In genomic region chr21:14273736-14274538, GRCh38 we compare ENCODE assay signal across 8 cellular contexts. TPM values are rescaled to one million over a fixed set of nuclear protein-coding genes. Genes with fewer than 3 reads are reported as not detected.
DNase-seq lines count a peak whose midpoint lies in the region; ATAC-seq and TF ChIP-seq lines count a peak whose summit lies in the region.

No MANE protein-coding gene starts in this region.

- H3K4me3 ChIP-seq in RWPE2 (ENCODE audit: severe bottlenecking): no peak overlapping the region
- peak overlapping the region in 7 of 10 donors; percentile 18 to 41 (median 26) for H3K4me3 ChIP-seq in heart right ventricle
- H3K4me3 ChIP-seq in prostate gland: peak overlapping the region in 1 of 2 donors; percentile 9

- TF ChIP-seq CTCF in RWPE2 (IDR thresholded peaks at IDR 0.05; ENCODE audit: poor library complexity, severe bottlenecking) (no peak), heart right ventricle (IDR thresholded peaks at IDR 0.05) (no peak), prostate gland (IDR thresholded peaks at IDR 0.05) (no peak)

- H3K27ac ChIP-seq in RWPE2 (ENCODE audit: poor library complexity, severe bottlenecking) (no peak overlapping the region), heart right ventricle (no peak overlapping the region), prostate gland (no peak overlapping the region)

- H3K4me1 ChIP-seq in RWPE2 (ENCODE audit: insufficient read depth, poor library complexity, severe bottlenecking): no peaks in the 10 kb centered on the region
- peaks cover 0 to 9% (median 0%) of the 10 kb centered on the region in 9 donors for H3K4me1 ChIP-seq in heart right ventricle
- no peaks in the 10 kb centered on the region for H3K4me1 ChIP-seq in prostate gland (replicated peaks)

- TF ChIP-seq POLR2A in prostate gland (IDR thresholded peaks at IDR 0.05): no peak

- DNase-seq in ELF-1 (ENCODE audit: low read depth, low spot score) (peak; percentile 93), RWPE2 (ENCODE audit: low spot score) (no peak), heart right ventricle (peak; percentile 26 to 71), prostate gland (ENCODE audit: low spot score) (peak; percentile 4), dedifferentiated amniotic fluid mesenchymal stem cell (ENCODE audit: extremely low spot score) (no peak), COLO829 (ENCODE audit: low spot score) (no peak)

- WGBS in heart right ventricle, 2 donors: 13 to 16% methylated on average over 39 of the region's 39 CpGs
- WGBS in prostate gland: 33% methylated on average over 39 of the region's 39 CpGs

- no peaks in the 10 kb centered on the region for H3K27me3 ChIP-seq in RWPE2 (ENCODE audit: insufficient read depth, poor library complexity, severe bottlenecking)
- peaks cover 0 to 27% (median 20%) of the 10 kb centered on the region in 7 donors for H3K27me3 ChIP-seq in heart right ventricle
- H3K27me3 ChIP-seq in prostate gland (replicated peaks; ENCODE audit: insufficient read depth): no peaks in the 10 kb centered on the region

- intact Hi-C loops in heart right ventricle (cut with DNase I) (no loop called here), prostate gland (cut with DNase I) (no loop called here)

- H3K36me3 ChIP-seq in RWPE2 (ENCODE audit: low read depth) (no peaks in the 10 kb centered on the region), heart right ventricle (no peaks in the 10 kb centered on the region), prostate gland (no peaks in the 10 kb centered on the region)

- H3K9me3 ChIP-seq in RWPE2 (ENCODE audit: severe bottlenecking) (no peaks in the 10 kb centered on the region), heart right ventricle (no peaks in the 10 kb centered on the region), prostate gland (no peaks in the 10 kb centered on the region)

- ATAC-seq in RWPE2 (ENCODE audit: low read depth): peak; percentile 41; the same call in 1 of the 3 replicates
- peak; percentile 84 to 98 (median 94) for ATAC-seq in heart right ventricle
- no peak for ATAC-seq in HG02763 (IDR thresholded peaks at IDR 0.05; ENCODE audit: unreplicated experiment)
- no peak for ATAC-seq in HG02588 (IDR thresholded peaks at IDR 0.05; ENCODE audit: unreplicated experiment)

RNA-seq across cellular contexts. Expression of gene RBM11, which starts 58.0 kb away (rescaled TPM):
- total RNA-seq in heart right ventricle (1 to 10 TPM in 1 of 10 donors, under 1 TPM in 7, not detected in 2; 0.21 to 1.1 (median 0.43) TPM), prostate gland (1 to 10 TPM; 4.1 to 5.7 TPM)
- under 1 TPM in 1 of 2 donors, not detected in 1; 0.73 TPM for polyA plus RNA-seq in heart right ventricle

Comparison
In these comparisons a context has a peak if more than half of its experiments do, and no peak if none do; other contexts are left out.
1. DNase-seq: peak in ELF-1 (single experiment), heart right ventricle (2 of 2) and prostate gland (single experiment); none in RWPE2 (single experiment), dedifferentiated amniotic fluid mesenchymal stem cell (single experiment) and COLO829 (single experiment).
2. ATAC-seq: peak in RWPE2 (single experiment) and heart right ventricle (8 of 8); none in HG02763 (single experiment) and HG02588 (single experiment).